11 cellular contexts compared by ENCODE assay signal in genomic region chr5:21398511-21398910, GRCh38.
"Had no signal": no experiment of that assay in that cellular context is flagged by ENCODE, and none has a peak within 500 bp of the region (broad histone marks: within the 10 kb centered on the region; RNA-seq: fewer than 3 reads in every experiment).

No MANE protein-coding gene starts in this region.

- DNase-seq: activated CD4-positive, alpha-beta T cell treated with anti-CD3 and anti-CD28 coated beads for 48 hours; activated naive CD4-positive, alpha-beta T cell treated with anti-CD3 and anti-CD28 coated beads, Interleukin-2, amount 10 ng/mL, durations not matched to agents 7 days and 5 days; glutamatergic neuron; left cardiac atrium; naive thymus-derived CD4-positive, alpha-beta T cell; retina; stimulated activated CD4-positive, alpha-beta T cell treated with anti-CD3 and anti-CD28 coated beads, Interleukin-4, amount 100 ng/mL, for 1 hour; stimulated activated naive CD8-positive, alpha-beta T cell treated with anti-CD3 and anti-CD28 coated beads, Interleukin-15, amount 100 ng/mL, for 72 hours had no signal

- H3K27ac ChIP-seq: esophagus muscularis mucosa, neutrophil had no signal

- H3K27ac Mint-ChIP-seq: activated naive CD4-positive, alpha-beta T cell treated with anti-CD3 and anti-CD28 coated beads, Interleukin-2, amount 10 ng/mL, durations not matched to agents 7 days and 5 days; stimulated activated naive CD8-positive, alpha-beta T cell treated with anti-CD3 and anti-CD28 coated beads, Interleukin-15, amount 100 ng/mL, for 72 hours had no signal

- H3K9me3 ChIP-seq: esophagus muscularis mucosa, neutrophil had no signal

- H3K27me3 Mint-ChIP-seq: activated naive CD4-positive, alpha-beta T cell treated with anti-CD3 and anti-CD28 coated beads, Interleukin-2, amount 10 ng/mL, durations not matched to agents 7 days and 5 days; naive thymus-derived CD4-positive, alpha-beta T cell; stimulated activated naive CD8-positive, alpha-beta T cell treated with anti-CD3 and anti-CD28 coated beads, Interleukin-15, amount 100 ng/mL, for 72 hours had no signal

- H3K4me3 Mint-ChIP-seq: activated naive CD4-positive, alpha-beta T cell treated with anti-CD3 and anti-CD28 coated beads, Interleukin-2, amount 10 ng/mL, durations not matched to agents 7 days and 5 days; naive thymus-derived CD4-positive, alpha-beta T cell; stimulated activated naive CD8-positive, alpha-beta T cell treated with anti-CD3 and anti-CD28 coated beads, Interleukin-15, amount 100 ng/mL, for 72 hours had no signal

- H3K27me3 ChIP-seq: esophagus muscularis mucosa, neutrophil had no signal

- H3K4me1 Mint-ChIP-seq: naive thymus-derived CD4-positive, alpha-beta T cell; stimulated activated naive CD8-positive, alpha-beta T cell treated with anti-CD3 and anti-CD28 coated beads, Interleukin-15, amount 100 ng/mL, for 72 hours had no signal

- H3K4me3 ChIP-seq: esophagus muscularis mucosa, lung had no signal

- H3K4me1 ChIP-seq: esophagus muscularis mucosa had no signal

- H3K36me3 Mint-ChIP-seq: activated naive CD4-positive, alpha-beta T cell treated with anti-CD3 and anti-CD28 coated beads, Interleukin-2, amount 10 ng/mL, durations not matched to agents 7 days and 5 days; naive thymus-derived CD4-positive, alpha-beta T cell had no signal

- H3K36me3 ChIP-seq: esophagus muscularis mucosa, neutrophil had no signal

- ATAC-seq: left cardiac atrium; naive thymus-derived CD4-positive, alpha-beta T cell; stimulated activated naive CD8-positive, alpha-beta T cell treated with anti-CD3 and anti-CD28 coated beads, Interleukin-15, amount 100 ng/mL, for 72 hours had no signal
